In genomic region chr4:111630705-111631104, GRCh38 we compare ENCODE assay signal across 10 cellular contexts.
DNase-seq lines count a peak whose midpoint lies in the region; ATAC-seq, FAIRE-seq and TF ChIP-seq lines count a peak whose summit lies in the region.
"Had no signal": no experiment of that assay in that cellular context is flagged by ENCODE, and none has a peak within 500 bp of the region (broad histone marks: within the 10 kb centered on the region; RNA-seq: fewer than 3 reads in every experiment).

No MANE protein-coding gene starts in this region.

- no peak overlapping the region for H3K27ac ChIP-seq in Panc1 (ENCODE audit: low read length)

- CTCF ChIA-PET in Panc1 (lab: Charles Lee), result interaction anchor here (0.6 to 0.7 kb wide), 2 partner anchors 167 to 306 kb away, joined by 3 read pairs; no protein-coding TSS in a partner anchor

- in situ Hi-C loops in Panc1 (cut with HindIII; ENCODE audit: low pct_unique_long_range_greater_than_20kb, low sequenced_read_pairs), result no loop called here

- no TSS peak for BruUV-seq in Panc1 (replicated peaks; lab: Mats Ljungman, UMichigan)

- H3K27me3 Mint-ChIP-seq in T-helper 2 cell treated with Interferon-gamma antibody and Interleukin-4, amounts not matched to agents 5 μg/mL and 100 μg/mL, for 36 hours (ENCODE audit: low read depth), result no peaks in the 10 kb centered on the region
- H3K27me3 Mint-ChIP-seq: central memory CD8-positive, alpha-beta T cell had no signal

- peak; percentile 25; the same call in 1 of the 2 replicates for TF ChIP-seq CTCF in Panc1 (IDR thresholded peaks at IDR 0.05)
- TF ChIP-seq CTCF in GM20000 (IDR thresholded peaks at IDR 0.05; ENCODE audit: extremely low read depth, missing control alignments), result no peak

- no peaks in the 10 kb centered on the region for H3K4me1 Mint-ChIP-seq in T-helper 2 cell treated with Interferon-gamma antibody and Interleukin-4, amounts not matched to agents 5 μg/mL and 100 μg/mL, for 36 hours (ENCODE audit: low read depth)
- H3K4me1 Mint-ChIP-seq: central memory CD8-positive, alpha-beta T cell; IgD-negative memory B cell had no signal

- intact Hi-C loops in Panc1 (cut with micrococcal nuclease; ENCODE audit: unreplicated experiment), result loop anchor here (2.0 kb wide), 1 partner anchor 1000 kb away; no protein-coding TSS in a partner anchor

- no peaks in the 10 kb centered on the region for H3K9me3 Mint-ChIP-seq in T-helper 2 cell treated with Interferon-gamma antibody and Interleukin-4, amounts not matched to agents 5 μg/mL and 100 μg/mL, for 36 hours

- FAIRE-seq in A204.1 (lab: Jason Lieb, UNC), result peak; percentile 79

- ATAC-seq in Panc1 (no peak), GM19035 (IDR thresholded peaks at IDR 0.05; ENCODE audit: unreplicated experiment) (no peak), GM18502 (IDR thresholded peaks at IDR 0.05; ENCODE audit: poor library complexity, unreplicated experiment) (no peak)

- no peaks in the 10 kb centered on the region for H3K36me3 Mint-ChIP-seq in T-helper 2 cell treated with Interferon-gamma antibody and Interleukin-4, amounts not matched to agents 5 μg/mL and 100 μg/mL, for 36 hours (ENCODE audit: low read depth)
- H3K36me3 Mint-ChIP-seq: IgD-negative memory B cell had no signal

- H3K27ac Mint-ChIP-seq in T-helper 2 cell treated with Interferon-gamma antibody and Interleukin-4, amounts not matched to agents 5 μg/mL and 100 μg/mL, for 36 hours, result no peak overlapping the region
- H3K27ac Mint-ChIP-seq: IgD-negative memory B cell had no signal

- no peak overlapping the region for H3K4me3 ChIP-seq in Panc1 (ENCODE audit: low read depth in 2 of 2, low read length in 2 of 2)

- no peaks in the 10 kb centered on the region for H3K9me3 ChIP-seq in Panc1 (ENCODE audit: control insufficient read depth, insufficient read depth, low read depth, low read length)

- H3K27me3 ChIP-seq in Panc1 (ENCODE audit: control insufficient read depth, insufficient read depth, low read length), result no peaks in the 10 kb centered on the region

- H3K4me3 Mint-ChIP-seq in T-helper 2 cell treated with Interferon-gamma antibody and Interleukin-4, amounts not matched to agents 5 μg/mL and 100 μg/mL, for 36 hours, result no peak overlapping the region
- H3K4me3 Mint-ChIP-seq: central memory CD8-positive, alpha-beta T cell; IgD-negative memory B cell had no signal

- no peaks in the 10 kb centered on the region for H3K36me3 ChIP-seq in Panc1 (ENCODE audit: control insufficient read depth, insufficient read depth, low read length)

- POLR2A ChIA-PET in Panc1 (lab: Charles Lee), result no interaction called here

- H3K4me1 ChIP-seq in Panc1 (ENCODE audit: control insufficient read depth, insufficient read depth, low read length), result no peaks in the 10 kb centered on the region

- DNase-seq in H4 (ENCODE audit: low spot score) (peak; percentile 31), Panc1 (ENCODE audit: low read depth, low spot score) (no peak), fibroblast of the conjunctiva (ENCODE audit: low read depth) (peak; percentile 17), GM20000 (ENCODE audit: low spot score) (no peak)
- no peak for DNase-seq in T-helper 2 cell treated with Interferon-gamma antibody and Interleukin-4, amounts not matched to agents 5 μg/mL and 100 μg/mL, for 36 hours (ENCODE audit: low spot score)

Comparison
In these comparisons a context has a peak if more than half of its experiments do, and no peak if none do; other contexts are left out.
1. DNase-seq: peak in H4 (single experiment) and fibroblast of the conjunctiva (single experiment); none in Panc1 (single experiment), GM20000 (single experiment) and T-helper 2 cell treated with Interferon-gamma antibody and Interleukin-4, amounts not matched to agents 5 μg/mL and 100 μg/mL, for 36 hours (single experiment).